24 cellular contexts compared by ENCODE assay signal in genomic region chr5:156435101-156435500, GRCh38.
"Had no signal": no experiment of that assay in that cellular context is flagged by ENCODE, and none has a peak within 500 bp of the region (broad histone marks: within the 10 kb centered on the region; RNA-seq: fewer than 3 reads in every experiment).

No MANE protein-coding gene starts in this region.

- H3K9me3 ChIP-seq: esophagus muscularis mucosa, gastrocnemius medialis, left lung had no signal

- H3K27me3 ChIP-seq: dorsolateral prefrontal cortex, esophagus muscularis mucosa, gastrocnemius medialis, heart right ventricle, left lung had no signal

- H3K36me3 ChIP-seq: esophagus muscularis mucosa, gastrocnemius medialis, heart right ventricle, left lung had no signal

- H3K4me1 ChIP-seq: left lung had no signal

- H3K27ac ChIP-seq: coronary artery, dorsolateral prefrontal cortex, esophagus muscularis mucosa, gastrocnemius medialis, heart right ventricle, left lung had no signal

- ATAC-seq: gastrocnemius medialis; heart right ventricle; left cardiac atrium; left lung; left ventricle myocardium superior; naive thymus-derived CD4-positive, alpha-beta T cell; natural killer cell had no signal

- DNase-seq: dermis blood vessel endothelial cell; dorsolateral prefrontal cortex; effector CD4-positive, alpha-beta T cell; effector memory CD4-positive, alpha-beta T cell; foreskin fibroblast; gastrocnemius medialis; glutamatergic neuron; head of caudate nucleus; heart right ventricle; hippocampal formation; left cardiac atrium; left lung; left ventricle myocardium superior; mammary epithelial cell; mesendoderm; midbrain; naive thymus-derived CD4-positive, alpha-beta T cell; natural killer cell had no signal

- H3K4me3 ChIP-seq: coronary artery, dorsolateral prefrontal cortex, esophagus muscularis mucosa, gastrocnemius medialis, heart right ventricle, left lung, lung had no signal

- FAIRE-seq: colon, endothelial cell of umbilical vein, keratinocyte had no signal
